Comparison of ENCODE assay signal across 28 cellular contexts in genomic region chr10:5999440-6000165, GRCh38. TPM values are rescaled to one million over a fixed set of nuclear protein-coding genes. Genes with fewer than 3 reads are reported as not detected.
DNase-seq lines count a peak whose midpoint lies in the region; ATAC-seq, FAIRE-seq and TF ChIP-seq lines count a peak whose summit lies in the region.
"Had no signal": no experiment of that assay in that cellular context is flagged by ENCODE, and none has a peak within 500 bp of the region (broad histone marks: within the 10 kb centered on the region; RNA-seq: fewer than 3 reads in every experiment).

No MANE protein-coding gene starts in this region.

- no peaks in the 10 kb centered on the region for H4K20me1 ChIP-seq in keratinocyte (ENCODE audit: control insufficient read depth, extremely low read depth, insufficient read depth, low read length)

- H2BK5ac ChIP-seq in trophoblast cell (ENCODE audit: low read depth, low read length, poor library complexity), result no peak overlapping the region

- H3K9me3 ChIP-seq in HEK293 (ENCODE audit: control insufficient read depth, insufficient read depth, low read depth, low read length) (no peaks in the 10 kb centered on the region), keratinocyte (ENCODE audit: control insufficient read depth, low read depth, low read length) (no peaks in the 10 kb centered on the region), trophoblast cell (ENCODE audit: insufficient read depth, low read depth, low read length) (no peaks in the 10 kb centered on the region)
- H3K9me3 ChIP-seq: esophagus squamous epithelium, gastrocnemius medialis, right atrium auricular region, vagina had no signal

- no peak overlapping the region for H4K12ac ChIP-seq in trophoblast cell (ENCODE audit: low read depth, low read length)

- DNase-seq in COLO668 (lab: John Stamatoyannopoulos, UW; ENCODE audit: unreplicated experiment) (peak; percentile 26), NCI-H345 treated with DMSO at 0.1 percent for 48 hours (lab: John Stamatoyannopoulos, UW; ENCODE audit: unreplicated experiment) (peak; percentile 51), keratinocyte (ENCODE audit: low read depth, low spot score) (no peak), SW 1271 (lab: John Stamatoyannopoulos, UW) (no peak), trophoblast cell (no peak)
- DNase-seq: activated CD4-positive, CD25-positive, alpha-beta regulatory T cell treated with anti-CD3 and anti-CD28 coated beads, Interleukin-2, amount 50 U/mL, for 72 hours; activated naive CD4-positive, alpha-beta T cell treated with anti-CD3 and anti-CD28 coated beads for 36 hours; esophagus squamous epithelium; gastrocnemius medialis; hippocampal formation; immature natural killer cell; KG1; left ventricle myocardium superior; natural killer cell; NCI-H187 treated with DMSO at 0.1 percent for 48 hours; NCI-H446; NK-92 treated with Interleukin-12 subunit alpha and Interleukin-12 subunit beta, amount 100 ng/mL, for 24 hours; SIG-M5; stimulated activated CD4-positive, alpha-beta T cell treated with anti-CD3 and anti-CD28 coated beads, Interleukin-4, amount 100 ng/mL, for 1 hour; stimulated activated naive CD4-positive, alpha-beta T cell; T-cell had no signal

- H3K9me1 ChIP-seq in keratinocyte (ENCODE audit: control insufficient read depth, extremely low read depth, insufficient read depth, low read length), result no peaks in the 10 kb centered on the region

- no peak overlapping the region for H4K8ac ChIP-seq in trophoblast cell (ENCODE audit: low read depth, low read length)

- no peak overlapping the region for H3K27ac ChIP-seq in HEK293 (ENCODE audit: extremely low read depth, low read depth, low read length)
- H3K27ac ChIP-seq in keratinocyte (ENCODE audit: control insufficient read depth, insufficient read depth, low read length), result no peak overlapping the region
- no peak overlapping the region for H3K27ac ChIP-seq in trophoblast cell (ENCODE audit: low read depth, low read length)
- H3K27ac ChIP-seq: C4-2B, coronary artery, esophagus squamous epithelium, gastrocnemius medialis, right atrium auricular region, vagina had no signal

- peak overlapping the region; percentile 20 for H2AFZ ChIP-seq in keratinocyte (ENCODE audit: control insufficient read depth, low read length)
- no peak overlapping the region for H2AFZ ChIP-seq in trophoblast cell (ENCODE audit: insufficient read depth, low read length, poor library complexity)

- POLR2A ChIA-PET in HEK293 (lab: Yijun Ruan, JAX), result no interaction called here

- H3K79me2 ChIP-seq in keratinocyte (ENCODE audit: control insufficient read depth, insufficient read depth, low read length), result no peaks in the 10 kb centered on the region
- no peaks in the 10 kb centered on the region for H3K79me2 ChIP-seq in trophoblast cell (ENCODE audit: control insufficient read depth, insufficient read depth, low read length, poor library complexity)

- H3K4me3 ChIP-seq in HEK293 (ENCODE audit: low read depth, low read length) (no peak overlapping the region), keratinocyte (ENCODE audit: control insufficient read depth in 2 of 3, extremely low read depth in 1 of 3, insufficient read depth in 2 of 3, low read depth in 1 of 3, low read length in 3 of 3) (no peak overlapping the region), trophoblast cell (ENCODE audit: low read depth, low read length) (no peak overlapping the region)
- H3K4me3 ChIP-seq: coronary artery, esophagus squamous epithelium, gastrocnemius medialis, right atrium auricular region, vagina had no signal

- no peak overlapping the region for H2BK120ac ChIP-seq in trophoblast cell (ENCODE audit: insufficient read depth, low read length, poor library complexity)

- peaks cover 19% of the 10 kb centered on the region for H3K27me3 ChIP-seq in keratinocyte (ENCODE audit: control insufficient read depth, extremely low read depth, insufficient read depth, low read length)
- no peaks in the 10 kb centered on the region for H3K27me3 ChIP-seq in trophoblast cell (ENCODE audit: insufficient read depth, low read length)
- H3K27me3 ChIP-seq: gastrocnemius medialis, right atrium auricular region, vagina had no signal

- FAIRE-seq in keratinocyte (lab: Jason Lieb, UNC), result no peak
- FAIRE-seq: TTC549 had no signal

- H2BK12ac ChIP-seq in trophoblast cell (ENCODE audit: low read length), result no peak overlapping the region

- dilution Hi-C loops in keratinocyte (cut with MboI; ENCODE audit: extremely low pct_ligation_motif_present, low sequenced_read_pairs), result no loop called here

- H3K9ac ChIP-seq in keratinocyte (ENCODE audit: control insufficient read depth, extremely low read depth, insufficient read depth, low read length) (no peak overlapping the region), trophoblast cell (ENCODE audit: low read length) (no peak overlapping the region)

- no peak overlapping the region for H3K18ac ChIP-seq in trophoblast cell (ENCODE audit: low read length)

- H3K23ac ChIP-seq in trophoblast cell (ENCODE audit: low read length), result no peak overlapping the region

- H3K36me3 ChIP-seq in HEK293 (ENCODE audit: control insufficient read depth in 2 of 2, insufficient read depth in 1 of 2, low read length in 2 of 2), result no peaks in the 10 kb centered on the region
- no peaks in the 10 kb centered on the region for H3K36me3 ChIP-seq in keratinocyte (ENCODE audit: control insufficient read depth in 2 of 2, extremely low read depth in 1 of 2, insufficient read depth in 2 of 2, low read length in 2 of 2)
- no peaks in the 10 kb centered on the region for H3K36me3 ChIP-seq in trophoblast cell (ENCODE audit: control insufficient read depth in 1 of 2, insufficient read depth in 2 of 2, low read length in 2 of 2)
- H3K36me3 ChIP-seq: esophagus squamous epithelium, gastrocnemius medialis, right atrium auricular region, vagina had no signal

- CTCF ChIA-PET in HEK293 (lab: Yijun Ruan, JAX), result interaction anchor here (1.6 kb wide), 1 partner anchor 14 kb away, joined by 4 read pairs; no protein-coding TSS in a partner anchor

- peak overlapping the region; percentile 9 for H3K4me2 ChIP-seq in keratinocyte (ENCODE audit: control insufficient read depth, extremely low read depth, insufficient read depth, low read depth, low read length)
- H3K4me2 ChIP-seq in trophoblast cell (ENCODE audit: low read length), result no peak overlapping the region

- ATAC-seq in HG03159 (IDR thresholded peaks at IDR 0.05; ENCODE audit: unreplicated experiment), result no peak
- ATAC-seq: gastrocnemius medialis, left ventricle myocardium superior, natural killer cell, T-cell had no signal

- H3K4me1 ChIP-seq in HEK293 (ENCODE audit: control insufficient read depth, insufficient read depth, low read length), result no peaks in the 10 kb centered on the region
- no peaks in the 10 kb centered on the region for H3K4me1 ChIP-seq in keratinocyte (ENCODE audit: control insufficient read depth, extremely low read depth, insufficient read depth, low read length)
- H3K4me1 ChIP-seq in trophoblast cell (ENCODE audit: control insufficient read depth in 1 of 2, insufficient read depth in 2 of 2, low read length in 2 of 2), result no peaks in the 10 kb centered on the region
- H3K4me1 ChIP-seq: gastrocnemius medialis, right atrium auricular region, vagina had no signal

- no peak for TF ChIP-seq CTCF in HEK293 (tag by site-specific recombination; IDR thresholded peaks at IDR 0.05)
- no peak for TF ChIP-seq CTCF in keratinocyte (optimal IDR thresholded peaks at IDR 0.05 in 1 of 3, IDR thresholded peaks at IDR 0.05 in 1 of 3, conservative IDR thresholded peaks at IDR 0.05 in 1 of 3; ENCODE audit: extremely low read depth in 1 of 3, insufficient read depth in 2 of 3, low read length in 3 of 3)

- H3K4ac ChIP-seq in trophoblast cell (ENCODE audit: low read depth, low read length), result no peak overlapping the region

- H2AK5ac ChIP-seq in trophoblast cell (ENCODE audit: low read length), result no peak overlapping the region

- H4K91ac ChIP-seq in trophoblast cell (ENCODE audit: low read depth, low read length), result no peak overlapping the region

- H3K79me1 ChIP-seq in trophoblast cell (ENCODE audit: low read length), result no peaks in the 10 kb centered on the region

- WGBS in trophoblast cell (ENCODE audit: extremely low coverage, insufficient coverage, insufficient read length), result no CpG with 5 or more reads among the region's 20 CpGs

- no peak overlapping the region for H3K14ac ChIP-seq in trophoblast cell (ENCODE audit: low read length)

TF ChIP-seq in HEK293, 187 proteins besides CTCF, POLR2A, EP300 and RAD21:
- TF ChIP-seq MYNN (tag by site-specific recombination; IDR thresholded peaks at IDR 0.05; ENCODE audit: borderline replicate concordance) (no peak), ZNF645 (tag by site-specific recombination; IDR thresholded peaks at IDR 0.05) (no peak), SCRT2 (tag by site-specific recombination; IDR thresholded peaks at IDR 0.05) (0 out of 2 replicates have a peak, but pooled peaks have one; percentile 20), ZNF548 (tag by site-specific recombination; IDR thresholded peaks at IDR 0.05) (no peak), GLI4 (tag by site-specific recombination; IDR thresholded peaks at IDR 0.05) (no peak), MEIS1 (CRISPR knock-in tag; IDR thresholded peaks at IDR 0.05; ENCODE audit: borderline replicate concordance) (no peak)

RNA-seq across cellular contexts. Expression of gene IL15RA, which starts 22.3 kb away (rescaled TPM):
- polyA plus RNA-seq in keratinocyte, result 3.1 to 4.9 TPM (median 3.8 TPM) in 3 replicates
- 0.49 TPM for polyA plus RNA-seq in keratinocyte (2011; ENCODE audit: low read depth)
- 3.5 and 5.2 TPM in 2 replicates for polyA plus RNA-seq in keratinocyte (2011; cell fraction: cytosol; rRNA removed)
- polyA plus RNA-seq in keratinocyte (2011; cell fraction: nucleus; rRNA removed), result 7.2 and 11.1 TPM in 2 replicates
- polyA plus RNA-seq in keratinocyte (2012; ENCODE audit: low replicate concordance), result 4.1 and 5.0 TPM in 2 replicates
- polyA minus RNA-seq in keratinocyte, result 2.3 to 8.4 TPM (median 3.1 TPM) in 3 replicates
- 4.8 TPM for polyA minus RNA-seq in keratinocyte (2011; cell fraction: cytosol; rRNA and poly(A)+ RNA removed)
- polyA minus RNA-seq in keratinocyte (2011; cell fraction: nucleus; rRNA and poly(A)+ RNA removed), result 2.0 and 3.1 TPM in 2 replicates
- polyA plus RNA-seq in trophoblast cell (2013), result 0.03 and 0.10 TPM in 2 replicates

Comparison
In these comparisons a context has a peak if more than half of its experiments do, and no peak if none do; other contexts are left out.
1. DNase-seq: peak in COLO668 (single experiment) and NCI-H345 treated with DMSO at 0.1 percent for 48 hours (single experiment); none in keratinocyte (single experiment), SW 1271 (0 of 2) and trophoblast cell (0 of 2).